In genomic region chr1:83034846-83035245, GRCh38 we compare ENCODE assay signal across 15 cellular contexts.
"Had no signal": no experiment of that assay in that cellular context is flagged by ENCODE, and none has a peak within 500 bp of the region (broad histone marks: within the 10 kb centered on the region; RNA-seq: fewer than 3 reads in every experiment).

No MANE protein-coding gene starts in this region.

- H3K27me3 ChIP-seq: cardiac muscle cell, right lobe of liver, thyroid gland, uterus had no signal

- H3K36me3 ChIP-seq: cardiac muscle cell, right lobe of liver, thyroid gland, uterus had no signal

- H3K4me3 ChIP-seq: cardiac muscle cell, psoas muscle, right lobe of liver, thyroid gland, uterus had no signal

- ATAC-seq: left lobe of liver; psoas muscle; right lobe of liver; stimulated activated effector memory CD8-positive, alpha-beta T cell treated with anti-CD3 and anti-CD28 coated beads, Interleukin-12 subunit alpha, Interleukin-12 subunit beta, amount 100 ng/mL, for 72 hours had no signal

- H3K9me3 ChIP-seq: psoas muscle, right lobe of liver, thyroid gland, uterus had no signal

- DNase-seq: activated CD4-positive, alpha-beta memory T cell treated with anti-CD3 and anti-CD28 coated beads, Interleukin-2, amount 10 ng/mL, durations not matched to agents 7 days and 5 days; activated gamma-delta T cell treated with Interleukin-2 at 50 U/mL for 16 hours; activated T-cell treated with anti-CD3 and anti-CD28 coated beads, Interleukin-2, amount 50 U/mL, for 48 hours; aorta; mesendoderm; nephron progenitor cell; psoas muscle; right lobe of liver; T-helper 9 cell; thyroid gland; uterus had no signal

- H3K27ac ChIP-seq: cardiac muscle cell, psoas muscle, right lobe of liver, thyroid gland, uterus, VCaP had no signal

- H3K4me1 ChIP-seq: psoas muscle, right lobe of liver, thyroid gland, uterus had no signal
